12 cellular contexts compared by ENCODE assay signal in the genomic region with DNA sequence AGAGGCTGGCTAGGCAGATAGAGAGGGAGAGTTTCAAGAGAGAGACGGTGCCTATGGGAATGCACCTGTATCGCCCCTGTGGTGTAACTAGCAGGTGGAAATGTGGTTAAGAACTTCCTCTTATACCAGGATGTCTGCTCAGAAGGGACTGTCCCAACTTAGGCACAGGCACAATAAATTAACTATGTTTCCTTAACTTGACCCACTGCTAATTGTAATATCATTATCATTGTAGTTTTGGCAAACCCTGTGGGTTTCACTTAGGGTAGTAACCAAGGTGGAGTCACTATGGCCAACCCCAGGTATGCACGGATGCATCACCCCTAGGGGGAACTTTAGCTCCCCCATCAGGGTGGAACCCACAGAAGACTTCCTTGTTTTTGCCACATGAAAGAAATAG.
DNase-seq lines count a peak whose midpoint lies in the region; ATAC-seq and TF ChIP-seq lines count a peak whose summit lies in the region.
"Had no signal": no experiment of that assay in that cellular context is flagged by ENCODE, and none has a peak within 500 bp of the region (broad histone marks: within the 10 kb centered on the region; RNA-seq: fewer than 3 reads in every experiment).

No MANE protein-coding gene starts in this region.

- no peak overlapping the region for H3K4me3 Mint-ChIP-seq in Calu3 (ENCODE audit: low read depth, unreplicated experiment)
- no peak overlapping the region for H3K4me3 Mint-ChIP-seq in activated naive CD8-positive, alpha-beta T cell treated with anti-CD3 and anti-CD28 coated beads for 36 hours
- H3K4me3 Mint-ChIP-seq in immature natural killer cell: no peak overlapping the region

- H3K4ac ChIP-seq in trophoblast cell (ENCODE audit: low read depth, low read length): no peak overlapping the region

- no peak overlapping the region for H2AFZ ChIP-seq in trophoblast cell (ENCODE audit: insufficient read depth, low read length, poor library complexity)

- H3K4me3 ChIP-seq in BE2C (ENCODE audit: low read depth, low read length) (no peak overlapping the region), trophoblast cell (ENCODE audit: low read depth, low read length) (no peak overlapping the region)

- no peak overlapping the region for H4K8ac ChIP-seq in trophoblast cell (ENCODE audit: low read depth, low read length)

- no peaks in the 10 kb centered on the region for H3K4me1 ChIP-seq in BE2C
- H3K4me1 ChIP-seq in trophoblast cell (ENCODE audit: control insufficient read depth in 1 of 2, insufficient read depth in 2 of 2, low read length in 2 of 2): no peaks in the 10 kb centered on the region

- CTCF ChIA-PET in Calu3 (lab: Charles Lee): interaction anchor here (0.5 to 1.8 kb wide), 4 partner anchors 122 to 458 kb away, joined by 3 to 7 read pairs (median 4); partner anchors contain the start of gene ETV1

- H2AK5ac ChIP-seq in trophoblast cell (ENCODE audit: low read length): no peak overlapping the region

- H4K91ac ChIP-seq in trophoblast cell (ENCODE audit: low read depth, low read length): no peak overlapping the region

- no peak overlapping the region for H3K18ac ChIP-seq in trophoblast cell (ENCODE audit: low read length)

- no peaks in the 10 kb centered on the region for H3K79me1 ChIP-seq in trophoblast cell (ENCODE audit: low read length)

- DNase-seq in Calu3 (peak; percentile 56), head of caudate nucleus (no peak), immature natural killer cell (no peak), BE2C (no peak), trophoblast cell (no peak)
- peak; percentile 38 for DNase-seq in activated naive CD8-positive, alpha-beta T cell treated with anti-CD3 and anti-CD28 coated beads for 36 hours
- DNase-seq: activated gamma-delta T cell treated with Interleukin-2 at 50 U/mL for 16 hours, kidney glomerular epithelial cell, NCI-H1436 treated with DMSO at 0.1 percent for 48 hours, NCI-H526 treated with DMSO at 0.1 percent for 48 hours had no signal

- peaks cover 2% of the 10 kb centered on the region for H3K9me3 Mint-ChIP-seq in Calu3 (ENCODE audit: low read depth, unreplicated experiment)
- H3K9me3 Mint-ChIP-seq in activated naive CD8-positive, alpha-beta T cell treated with anti-CD3 and anti-CD28 coated beads for 36 hours: peaks cover 3% of the 10 kb centered on the region
- peaks cover 0 to 16% (median 5%) of the 10 kb centered on the region in 6 donors for H3K9me3 Mint-ChIP-seq in immature natural killer cell

- H3K4me1 Mint-ChIP-seq in Calu3 (ENCODE audit: low read depth, unreplicated experiment) (peaks cover 15% of the 10 kb centered on the region), immature natural killer cell (no peaks in the 10 kb centered on the region)
- peaks cover 14% of the 10 kb centered on the region for H3K4me1 Mint-ChIP-seq in activated naive CD8-positive, alpha-beta T cell treated with anti-CD3 and anti-CD28 coated beads for 36 hours

- H3K23ac ChIP-seq in trophoblast cell (ENCODE audit: low read length): no peak overlapping the region

- H3K36me3 ChIP-seq in BE2C (no peaks in the 10 kb centered on the region), trophoblast cell (ENCODE audit: control insufficient read depth in 1 of 2, insufficient read depth in 2 of 2, low read length in 2 of 2) (no peaks in the 10 kb centered on the region)

- no peak overlapping the region for H3K4me2 ChIP-seq in trophoblast cell (ENCODE audit: low read length)

- H3K27ac ChIP-seq in trophoblast cell (ENCODE audit: low read depth, low read length): no peak overlapping the region

- no peaks in the 10 kb centered on the region for H3K79me2 ChIP-seq in trophoblast cell (ENCODE audit: control insufficient read depth, insufficient read depth, low read length, poor library complexity)

- no peak overlapping the region for H4K12ac ChIP-seq in trophoblast cell (ENCODE audit: low read depth, low read length)

- ATAC-seq in GM19467 (IDR thresholded peaks at IDR 0.05; ENCODE audit: unreplicated experiment): peak; percentile 64
- peak; percentile 71 for ATAC-seq in HG02970 (IDR thresholded peaks at IDR 0.05; ENCODE audit: low FRiP score, unreplicated experiment)

- no TSS peak for BruUV-seq in Calu3 (replicated peaks; lab: Mats Ljungman, UMichigan)

- H3K9ac ChIP-seq in trophoblast cell (ENCODE audit: low read length): no peak overlapping the region

- H2BK120ac ChIP-seq in trophoblast cell (ENCODE audit: insufficient read depth, low read length, poor library complexity): no peak overlapping the region

- TF ChIP-seq CTCF in Calu3 (IDR thresholded peaks at IDR 0.05; ENCODE audit: unreplicated experiment) (no peak), BE2C (IDR thresholded peaks at IDR 0.05; ENCODE audit: low read depth, low read length) (no peak)

- no peak overlapping the region for H2BK12ac ChIP-seq in trophoblast cell (ENCODE audit: low read length)

- whole genome bisulfite sequencing in trophoblast cell (ENCODE audit: extremely low coverage, insufficient coverage, insufficient read length): no CpG with 5 or more reads among the region's 3 CpGs

- intact Hi-C loops in Calu3 (cut with micrococcal nuclease; ENCODE audit: unreplicated experiment) (loop anchor here (5.0 kb wide), 2 partner anchors 230 to 595 kb away; no protein-coding TSS in a partner anchor), head of caudate nucleus (cut with DNase I) (no loop called here)

- H3K27me3 ChIP-seq in BE2C: no peaks in the 10 kb centered on the region
- no peaks in the 10 kb centered on the region for H3K27me3 ChIP-seq in trophoblast cell (ENCODE audit: insufficient read depth, low read length)

- H3K36me3 Mint-ChIP-seq in Calu3 (ENCODE audit: insufficient read depth, unreplicated experiment) (no peaks in the 10 kb centered on the region), immature natural killer cell (no peaks in the 10 kb centered on the region)
- no peaks in the 10 kb centered on the region for H3K36me3 Mint-ChIP-seq in activated naive CD8-positive, alpha-beta T cell treated with anti-CD3 and anti-CD28 coated beads for 36 hours

- H3K27ac Mint-ChIP-seq in Calu3 (ENCODE audit: unreplicated experiment) (peak overlapping the region; percentile 60), immature natural killer cell (no peak overlapping the region)
- H3K27ac Mint-ChIP-seq in activated naive CD8-positive, alpha-beta T cell treated with anti-CD3 and anti-CD28 coated beads for 36 hours: peak overlapping the region; percentile 20

- no peak overlapping the region for H2BK5ac ChIP-seq in trophoblast cell (ENCODE audit: low read depth, low read length, poor library complexity)

- no peaks in the 10 kb centered on the region for H3K9me3 ChIP-seq in BE2C
- no peaks in the 10 kb centered on the region for H3K9me3 ChIP-seq in trophoblast cell (ENCODE audit: insufficient read depth, low read depth, low read length)

- no peak overlapping the region for H3K14ac ChIP-seq in trophoblast cell (ENCODE audit: low read length)

- H3K27me3 Mint-ChIP-seq in Calu3 (ENCODE audit: unreplicated experiment) (no peaks in the 10 kb centered on the region), immature natural killer cell (ENCODE audit: low read depth in 3 of 3) (peaks cover 0 to 4% (median 0%) of the 10 kb centered on the region in 3 donors)
- peaks cover 7% of the 10 kb centered on the region for H3K27me3 Mint-ChIP-seq in activated naive CD8-positive, alpha-beta T cell treated with anti-CD3 and anti-CD28 coated beads for 36 hours

Comparison
In these comparisons a context has a peak if more than half of its experiments do, and no peak if none do; other contexts are left out.
1. DNase-seq: peak in Calu3 (single experiment) and activated naive CD8-positive, alpha-beta T cell treated with anti-CD3 and anti-CD28 coated beads for 36 hours (single experiment); none in head of caudate nucleus (0 of 42), immature natural killer cell (0 of 3), BE2C (single experiment) and trophoblast cell (0 of 2).
2. H3K27ac Mint-ChIP-seq: peak in Calu3 (single experiment) and activated naive CD8-positive, alpha-beta T cell treated with anti-CD3 and anti-CD28 coated beads for 36 hours (single experiment); none in immature natural killer cell (0 of 6).